Comparison of ENCODE assay signal across 8 cellular contexts in the genomic region with DNA sequence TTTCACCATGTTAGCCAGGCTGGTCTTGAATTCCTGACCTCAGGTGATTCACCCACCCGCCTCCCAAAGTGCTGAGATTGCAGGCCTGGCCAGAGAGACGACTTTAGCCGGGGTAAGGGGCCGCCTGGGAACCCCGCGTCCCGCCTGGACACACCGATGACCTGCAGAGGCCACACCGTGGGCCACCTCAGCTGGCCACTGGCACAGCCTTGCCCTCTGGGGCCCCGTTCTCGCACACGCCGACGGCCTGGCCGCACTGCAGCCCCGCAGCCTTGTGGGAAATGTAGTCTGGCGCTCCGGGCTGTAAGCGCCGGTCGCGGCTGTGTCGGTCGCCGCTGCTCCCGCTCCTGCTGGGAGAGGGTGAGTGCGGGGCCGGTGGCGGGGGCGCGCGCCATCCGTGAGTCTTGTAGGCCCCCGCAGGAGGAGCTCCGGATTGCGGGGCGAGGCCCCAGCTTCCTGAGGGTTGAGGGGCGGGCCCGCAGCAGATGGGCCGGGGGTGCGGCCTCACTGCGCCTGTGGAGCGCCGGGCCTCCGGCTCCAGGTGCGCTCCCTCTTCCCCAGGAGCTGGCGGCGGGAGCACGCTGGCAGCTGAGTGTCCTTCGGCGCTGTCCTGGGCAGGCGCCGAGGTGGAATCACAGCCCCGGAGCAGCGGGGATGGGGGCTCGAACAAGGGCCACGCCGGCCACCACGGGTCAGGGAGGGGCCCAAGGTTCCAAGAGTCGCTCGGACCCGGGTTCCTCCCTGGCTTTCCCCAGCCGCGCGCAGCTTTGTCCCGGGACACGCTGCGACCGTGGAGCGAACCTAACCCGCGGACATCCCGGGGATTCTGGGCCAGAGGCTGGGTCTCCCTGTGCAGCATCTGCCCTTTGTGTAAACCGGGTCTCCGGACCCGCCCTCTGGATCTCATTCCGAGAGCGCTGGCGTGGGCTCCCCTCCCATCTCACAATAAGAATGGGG. TPM values are rescaled to one million over a fixed set of nuclear protein-coding genes. Genes with fewer than 3 reads are reported as not detected.
DNase-seq lines count a peak whose midpoint lies in the region; ATAC-seq, FAIRE-seq and TF ChIP-seq lines count a peak whose summit lies in the region.

Gene ZFP2, plus strand, starts transcription at position 299 of the 957 bp plus-strand sequence. CDS start 35,401 bp downstream, outside the sequence.

- H3K79me2 ChIP-seq in PC-3 (ENCODE audit: low read length): no peaks in the 10 kb centered on the region

- peak within 1 kb of the TSS; percentile 45 for H3K9ac ChIP-seq in PC-3 (ENCODE audit: low read length)

- POLR2A ChIA-PET in PC-3 (lab: Charles Lee; ENCODE audit: unreplicated experiment): no interaction called here

- H3K9me3 ChIP-seq in PC-3 (ENCODE audit: low read length) (0 out of 2 replicates have a peak, but pooled peaks cover 6% of the 10 kb centered on the region), cardiac muscle cell (ENCODE audit: low read depth) (no peaks in the 10 kb centered on the region)

- ATAC-seq in Right ventricle myocardium inferior: peak; percentile 97
- ATAC-seq in PC-3: peak; percentile 94
- peak; percentile 66 for ATAC-seq in activated naive CD8-positive, alpha-beta T cell treated with anti-CD3 and anti-CD28 coated beads, Interleukin-2, amount 50 U/mL, for 24 hours

- H3K9me3 Mint-ChIP-seq in activated naive CD8-positive, alpha-beta T cell treated with anti-CD3 and anti-CD28 coated beads, Interleukin-2, amount 50 U/mL, for 24 hours: peaks cover 28% of the 10 kb centered on the region

- intact Hi-C loops in Right ventricle myocardium inferior (cut with DNase I): no loop called here
- intact Hi-C loops in cardiac septum (cut with DNase I): loop anchor here (2.0 to 5.0 kb wide), 3 partner anchors 35 to 126 kb away; partner anchors contain the start of genes ZNF454 and ZNF879
- intact Hi-C loops in PC-3 (cut with micrococcal nuclease): no loop called here

- H3K27ac ChIP-seq in PC-3 (ENCODE audit: low read length) (no peak within 1 kb of the TSS), cardiac muscle cell (peak within 1 kb of the TSS; percentile 73)

- H3K4me3 Mint-ChIP-seq in activated naive CD8-positive, alpha-beta T cell treated with anti-CD3 and anti-CD28 coated beads, Interleukin-2, amount 50 U/mL, for 24 hours: peak within 1 kb of the TSS; percentile 69

- peak; percentile 77 for DNase-seq in Right ventricle myocardium inferior (ENCODE audit: missing footprints)
- DNase-seq in cardiac septum (ENCODE audit: low spot score): no peak
- DNase-seq in PC-3: peak; percentile 50
- peak; percentile 22 for DNase-seq in activated naive CD8-positive, alpha-beta T cell treated with anti-CD3 and anti-CD28 coated beads, Interleukin-2, amount 50 U/mL, for 24 hours
- peak; percentile 69 to 81 for DNase-seq in cardiac muscle cell (ENCODE audit: low read depth in 1 of 2, low spot score in 1 of 2)
- peak; percentile 29 for DNase-seq in occipital lobe (lab: John Stamatoyannopoulos, UW)
- no peak for DNase-seq in mesenteric fat pad (ENCODE audit: low spot score)
- no peak for DNase-seq in urothelium cell line (ENCODE audit: low spot score)

- H3F3A ChIP-seq in PC-3 (ENCODE audit: low read length, unreplicated experiment): no peaks in the 10 kb centered on the region

- H3K4me3 ChIP-seq in PC-3 (ENCODE audit: low read length) (peak within 1 kb of the TSS; percentile 76), cardiac muscle cell (peak within 1 kb of the TSS; percentile 82)

- peaks cover 6% of the 10 kb centered on the region for H3K27me3 Mint-ChIP-seq in activated naive CD8-positive, alpha-beta T cell treated with anti-CD3 and anti-CD28 coated beads, Interleukin-2, amount 50 U/mL, for 24 hours

- H3K36me3 ChIP-seq in PC-3 (ENCODE audit: low read depth, low read length) (no peaks in the 10 kb centered on the region; the same call in 1 of the 2 replicates), cardiac muscle cell (no peaks in the 10 kb centered on the region)

- H3K9me2 ChIP-seq in PC-3 (replicated peaks; ENCODE audit: low read length): no peaks in the 10 kb centered on the region

- no peak for FAIRE-seq in urothelium cell line (lab: Jason Lieb, UNC)

- H2AFZ ChIP-seq in PC-3 (ENCODE audit: low read length): peak within 1 kb of the TSS; percentile 92

- BruUV-seq in PC-3 (replicated peaks; lab: Mats Ljungman, UMichigan): no TSS peak

- peaks cover 4% of the 10 kb centered on the region for H3K4me1 Mint-ChIP-seq in activated naive CD8-positive, alpha-beta T cell treated with anti-CD3 and anti-CD28 coated beads, Interleukin-2, amount 50 U/mL, for 24 hours

- H3K4me1 ChIP-seq in PC-3 (ENCODE audit: insufficient read depth, low read length): no peaks in the 10 kb centered on the region
- no peaks in the 10 kb centered on the region for H3K4me1 ChIP-seq in cardiac muscle cell (ENCODE audit: low read depth)

- H3K4me2 ChIP-seq in PC-3 (ENCODE audit: low read length): peak within 1 kb of the TSS; percentile 76

- H4K20me1 ChIP-seq in PC-3 (ENCODE audit: low read length): no peaks in the 10 kb centered on the region

- TF ChIP-seq CTCF in PC-3 (conservative IDR thresholded peaks at IDR 0.05; ENCODE audit: low read depth, low read length) (no peak), cardiac muscle cell (IDR thresholded peaks at IDR 0.05; ENCODE audit: low read depth, low read length) (no peak)

- H3K36me3 Mint-ChIP-seq in activated naive CD8-positive, alpha-beta T cell treated with anti-CD3 and anti-CD28 coated beads, Interleukin-2, amount 50 U/mL, for 24 hours (ENCODE audit: low read depth): peaks cover 37% of the 10 kb centered on the region

- H3K27ac Mint-ChIP-seq in activated naive CD8-positive, alpha-beta T cell treated with anti-CD3 and anti-CD28 coated beads, Interleukin-2, amount 50 U/mL, for 24 hours: no peak within 1 kb of the TSS

- H3K27me3 ChIP-seq in PC-3 (ENCODE audit: low read length): no peaks in the 10 kb centered on the region
- H3K27me3 ChIP-seq in cardiac muscle cell: no peaks in the 10 kb centered on the region

- CTCF ChIA-PET in PC-3 (lab: Charles Lee): interaction anchor here (0.6 to 0.7 kb wide), 2 partner anchors 188 to 1784 kb away, joined by 4 to 9 read pairs; no protein-coding TSS in a partner anchor

RNA-seq across cellular contexts. Expression of gene ZFP2, which starts in this region (rescaled TPM):
- total RNA-seq in Right ventricle myocardium inferior (0.70 TPM), cardiac septum (1.2 TPM), PC-3 (2014; rRNA removed) (0.07 TPM in 1 of 2 replicates, not detected in the other), cardiac muscle cell (0.70 and 2.0 TPM in 2 replicates), occipital lobe (9.4 TPM), mesenteric fat pad (1.3 TPM)
- polyA plus RNA-seq in cardiac muscle cell: 2.0 and 3.8 TPM in 2 replicates

Comparison
In these comparisons a context has a peak if more than half of its experiments do, and no peak if none do; other contexts are left out.
1. DNase-seq: peak in activated naive CD8-positive, alpha-beta T cell treated with anti-CD3 and anti-CD28 coated beads, Interleukin-2, amount 50 U/mL, for 24 hours (single experiment), cardiac muscle cell (2 of 2) and occipital lobe (single experiment); none in cardiac septum (single experiment), mesenteric fat pad (single experiment) and urothelium cell line (single experiment).
2. Peak in DNase-seq and ATAC-seq in Right ventricle myocardium inferior; RNA of the gene not detected or under 1 TPM.
3. Peak in DNase-seq, ATAC-seq, H3K4me3 ChIP-seq, H3K9ac ChIP-seq and H3K4me2 ChIP-seq in PC-3; RNA of the gene not detected or under 1 TPM.
4. Peak in every context shown above with its lines, with median percentiles within 50 percentile points of each other: ATAC-seq.